ENCODE assay signal across 8 cellular contexts in genomic region chr21:29077651-29078090, GRCh38. TPM values are rescaled to one million over a fixed set of nuclear protein-coding genes. Genes with fewer than 3 reads are reported as not detected.
DNase-seq lines count a peak whose midpoint lies in the region; ATAC-seq, FAIRE-seq and TF ChIP-seq lines count a peak whose summit lies in the region.

No MANE protein-coding gene starts in this region.

- no peak for TF ChIP-seq POLR2A in transverse colon (IDR thresholded peaks at IDR 0.05)
- no peak for TF ChIP-seq POLR2A in H54 (IDR thresholded peaks at IDR 0.05; ENCODE audit: low read depth, low read length)

- TF ChIP-seq CTCF in transverse colon (IDR thresholded peaks at IDR 0.05), result no peak

- no peaks in the 10 kb centered on the region for H3K9me3 ChIP-seq in transverse colon

- in situ Hi-C loops in transverse colon (cut with MboI; ENCODE audit: low pct_ligation_motif_present in 1 of 4, low pct_unique_long_range_greater_than_20kb in 1 of 4, low sequenced_read_pairs in 3 of 4), result no loop called here

- no peak for ATAC-seq in HG02938 (IDR thresholded peaks at IDR 0.05; ENCODE audit: unreplicated experiment)

- peak overlapping the region in 3 of 4 donors; percentile 38 to 56 (median 55) for H3K4me3 ChIP-seq in transverse colon

- H3K27me3 Mint-ChIP-seq in activated naive CD4-positive, alpha-beta T cell treated with anti-CD3 and anti-CD28 coated beads for 36 hours (ENCODE audit: low read depth), result no peaks in the 10 kb centered on the region

- CTCF ChIA-PET in activated naive CD4-positive, alpha-beta T cell treated with anti-CD3 and anti-CD28 coated beads for 36 hours (lab: Charles Lee), result interaction anchor here (0.6 to 2.6 kb wide), 4 partner anchors 10 to 221 kb away, joined by 3 to 7 read pairs (median 4); partner anchors contain the start of gene BACH1

- DNase-seq in DMS79 treated with DMSO at 0.1 percent for 48 hours (lab: John Stamatoyannopoulos, UW) (peak; percentile 74), NCI-H1105 (lab: John Stamatoyannopoulos, UW) (peak; percentile 63), transverse colon (no peak), H54 (ENCODE audit: insufficient read length, low spot score) (no peak), HCEC 1CT (no peak)
- DNase-seq in activated naive CD4-positive, alpha-beta T cell treated with anti-CD3 and anti-CD28 coated beads for 36 hours, result peak; percentile 67

- no peaks in the 10 kb centered on the region for H3K36me3 ChIP-seq in transverse colon

- peak overlapping the region; percentile 81 for H3K4me3 Mint-ChIP-seq in activated naive CD4-positive, alpha-beta T cell treated with anti-CD3 and anti-CD28 coated beads for 36 hours

- peaks cover 13% of the 10 kb centered on the region for H3K36me3 Mint-ChIP-seq in activated naive CD4-positive, alpha-beta T cell treated with anti-CD3 and anti-CD28 coated beads for 36 hours (ENCODE audit: low read depth)

- 40 to 60% methylated on average over 5 to 6 of the region's 6 CpGs for WGBS in transverse colon (ENCODE audit: low coverage in 1 of 2), 2 donors

- H3K4me1 Mint-ChIP-seq in activated naive CD4-positive, alpha-beta T cell treated with anti-CD3 and anti-CD28 coated beads for 36 hours (ENCODE audit: low read depth), result peaks cover 57% of the 10 kb centered on the region

- peak overlapping the region; percentile 96 for H3K27ac Mint-ChIP-seq in activated naive CD4-positive, alpha-beta T cell treated with anti-CD3 and anti-CD28 coated beads for 36 hours

- H3K27me3 ChIP-seq in layer of hippocampus (ENCODE audit: control insufficient read depth, insufficient read depth, low read length) (no peaks in the 10 kb centered on the region), transverse colon (no peaks in the 10 kb centered on the region)

- no peaks in the 10 kb centered on the region for H3K9me3 Mint-ChIP-seq in activated naive CD4-positive, alpha-beta T cell treated with anti-CD3 and anti-CD28 coated beads for 36 hours

- TF ChIP-seq EP300 in transverse colon (IDR thresholded peaks at IDR 0.05; ENCODE audit: low read depth), result no peak

- peaks cover 3 to 22% (median 4%) of the 10 kb centered on the region in 4 donors for H3K4me1 ChIP-seq in transverse colon

- FAIRE-seq in H54 (lab: Jason Lieb, UNC), result no peak

- H3K27ac ChIP-seq in layer of hippocampus (ENCODE audit: low read depth, low read length) (peak overlapping the region; percentile 50), transverse colon (peak overlapping the region; percentile 82 to 93 (median 88))

- intact Hi-C loops in activated naive CD4-positive, alpha-beta T cell treated with anti-CD3 and anti-CD28 coated beads for 36 hours (cut with micrococcal nuclease), result loop anchor here (1.0 to 5.0 kb wide), 5 partner anchors 75 to 311 kb away; no protein-coding TSS in a partner anchor
- intact Hi-C loops in transverse colon (cut with DNase I; ENCODE audit: low total_unique reads), result no loop called here

RNA-seq across cellular contexts. Expression of gene CCT8, which starts 4.2 kb away (rescaled TPM):
- 100 to 1,000 TPM; 482 to 515 TPM for total RNA-seq in activated naive CD4-positive, alpha-beta T cell treated with anti-CD3 and anti-CD28 coated beads for 36 hours
- total RNA-seq in transverse colon, result 100 to 1,000 TPM in 1 of 4 donors, 10 to 100 TPM in 3; 44.1 to 106 (median 63.4) TPM

RNA-seq across cellular contexts. Expression of gene MAP3K7CL, which starts 52.8 kb away (rescaled TPM):
- total RNA-seq in activated naive CD4-positive, alpha-beta T cell treated with anti-CD3 and anti-CD28 coated beads for 36 hours, result 1 to 10 TPM; 4.9 to 6.3 TPM
- total RNA-seq in transverse colon, result 1 to 10 TPM in 3 of 4 donors, not detected in 1; 4.0 to 9.8 (median 9.3) TPM

RNA-seq across cellular contexts. Expression of gene USP16, which starts 53.2 kb away (rescaled TPM):
- total RNA-seq in activated naive CD4-positive, alpha-beta T cell treated with anti-CD3 and anti-CD28 coated beads for 36 hours, result 10 to 100 TPM; 36.1 to 36.7 TPM
- 10 to 100 TPM; 12.9 to 34.9 (median 22.0) TPM for total RNA-seq in transverse colon

RNA-seq across cellular contexts. Expression of gene RWDD2B, which starts 58.5 kb away (rescaled TPM):
- 10 to 100 TPM; 14.1 to 14.6 TPM for total RNA-seq in activated naive CD4-positive, alpha-beta T cell treated with anti-CD3 and anti-CD28 coated beads for 36 hours
- 10 to 100 TPM in 1 of 4 donors, 1 to 10 TPM in 2, not detected in 1; 7.3 to 28.3 (median 8.2) TPM for total RNA-seq in transverse colon

Comparison
In these comparisons a context has a peak if more than half of its experiments do, and no peak if none do; other contexts are left out.
1. DNase-seq: peak in DMS79 treated with DMSO at 0.1 percent for 48 hours (single experiment), NCI-H1105 (single experiment) and activated naive CD4-positive, alpha-beta T cell treated with anti-CD3 and anti-CD28 coated beads for 36 hours (single experiment); none in transverse colon (single experiment), H54 (single experiment) and HCEC 1CT (single experiment).
2. RNA of gene CCT8, which starts 4.2 kb away (total RNA-seq): 482 to 515 TPM in activated naive CD4-positive, alpha-beta T cell treated with anti-CD3 and anti-CD28 coated beads for 36 hours; 44.1 to 106 TPM in transverse colon; every median in the first group is over 4 times any median in the second.